Comparison of ENCODE assay signal across 14 cellular contexts in the genomic region with DNA sequence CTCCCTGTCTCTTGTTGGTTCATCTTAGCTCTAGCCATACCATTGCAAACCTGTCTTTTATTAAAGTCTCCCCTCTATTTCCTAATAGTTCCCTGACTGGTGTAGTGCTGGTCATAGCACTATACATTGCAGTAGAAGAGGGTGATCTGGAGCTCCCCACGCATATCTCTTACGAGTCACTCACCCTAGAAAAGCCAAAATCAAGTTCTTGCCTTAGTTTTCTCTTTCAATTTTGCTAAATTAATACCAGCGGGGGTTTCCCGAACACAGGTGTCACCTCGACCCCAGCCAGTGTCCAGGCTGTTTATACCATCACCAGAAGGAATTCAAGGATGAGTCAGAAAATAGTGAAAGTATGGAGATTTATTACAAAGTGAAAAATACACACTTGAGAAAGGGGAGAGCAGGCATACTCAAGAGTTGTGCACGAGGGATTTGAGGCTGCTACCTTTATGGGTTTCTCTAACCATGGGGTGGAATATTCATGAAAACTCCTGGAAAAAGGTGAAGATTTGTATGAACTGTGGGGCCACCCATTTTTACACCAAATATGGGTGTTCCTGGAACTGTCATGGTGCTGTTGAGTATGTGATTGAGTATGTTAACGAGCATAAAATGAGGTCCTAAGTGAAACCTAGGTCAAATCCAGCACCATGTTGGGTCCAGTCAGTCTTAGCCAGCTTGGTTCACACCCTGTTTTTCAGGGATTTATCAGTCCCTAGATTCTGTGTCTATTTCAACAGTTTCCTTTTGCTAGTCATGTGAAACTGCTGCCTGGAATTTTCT. TPM values are rescaled to one million over a fixed set of nuclear protein-coding genes. Genes with fewer than 3 reads are reported as not detected.
"Had no signal": no experiment of that assay in that cellular context is flagged by ENCODE, and none has a peak within 500 bp of the region (broad histone marks: within the 10 kb centered on the region; RNA-seq: fewer than 3 reads in every experiment).

No MANE protein-coding gene starts in this region.

- ATAC-seq: esophagus mucosa; lower lobe of right lung; naive thymus-derived CD4-positive, alpha-beta T cell had no signal

- DNase-seq: activated CD4-positive, alpha-beta memory T cell treated with anti-CD3 and anti-CD28 coated beads, Interleukin-2, amount 10 ng/mL, durations not matched to agents 7 days and 5 days; activated CD4-positive, CD25-positive, alpha-beta regulatory T cell; activated CD8-positive, alpha-beta memory T cell treated with anti-CD3 and anti-CD28 coated beads, Interleukin-2, amount 50 U/mL, for 48 hours; activated effector memory CD4-positive, alpha-beta T cell treated with anti-CD3 and anti-CD28 coated beads, Interleukin-2, amount 50 U/mL, for 16 hours; hypothalamus; lower lobe of right lung; naive thymus-derived CD4-positive, alpha-beta T cell; posterior cingulate gyrus; stimulated activated naive CD4-positive, alpha-beta T cell treated with Interleukin-2 at 50 U/mL for 16 hours had no signal

- H3K27ac Mint-ChIP-seq: activated CD4-positive, alpha-beta memory T cell treated with anti-CD3 and anti-CD28 coated beads, Interleukin-2, amount 10 ng/mL, durations not matched to agents 7 days and 5 days; naive thymus-derived CD4-positive, alpha-beta T cell had no signal

- H3K4me3 Mint-ChIP-seq: activated CD4-positive, alpha-beta memory T cell treated with anti-CD3 and anti-CD28 coated beads, Interleukin-2, amount 10 ng/mL, durations not matched to agents 7 days and 5 days; naive thymus-derived CD4-positive, alpha-beta T cell had no signal

- H3K36me3 Mint-ChIP-seq: naive thymus-derived CD4-positive, alpha-beta T cell had no signal

RNA-seq across cellular contexts. Expression of gene PROKR1, which starts 20.2 kb away (rescaled TPM):
- total RNA-seq: activated CD4-positive, alpha-beta memory T cell treated with anti-CD3 and anti-CD28 coated beads, Interleukin-2, amount 10 ng/mL, durations not matched to agents 7 days and 5 days; esophagus mucosa; lower lobe of right lung; naive thymus-derived CD4-positive, alpha-beta T cell; right atrium auricular region; T-helper 2 cell treated with Interferon-gamma antibody and Interleukin-4, amounts not matched to agents 100 ng/mL and 5 ng/mL, for 36 hours; thoracic aorta; ureter had no signal
